In the genomic region with DNA sequence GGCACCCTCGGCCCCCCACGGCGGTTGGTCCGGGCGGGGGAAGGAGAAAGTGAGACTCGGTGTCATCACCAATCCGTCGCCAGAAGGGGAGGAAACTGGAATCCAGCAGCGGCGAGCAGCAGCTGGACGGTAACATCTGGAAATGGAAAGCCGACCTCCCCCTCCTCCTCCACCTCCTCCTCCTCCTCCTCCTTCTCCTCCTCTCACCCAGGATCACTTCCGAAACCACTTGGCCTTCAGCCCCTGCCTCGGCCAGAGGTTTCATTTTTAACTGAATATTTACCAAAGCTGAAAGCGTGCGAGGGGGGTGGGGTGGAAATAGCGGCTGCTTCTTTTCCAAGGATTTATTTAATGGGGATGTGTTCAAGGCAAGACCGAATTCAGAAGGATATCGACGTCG, we compare ENCODE assay signal across 7 cellular contexts.
DNase-seq lines count a peak whose midpoint lies in the region; ATAC-seq and TF ChIP-seq lines count a peak whose summit lies in the region.
"Not testable (repeated sequence)": the region's sequence is repeated elsewhere in the genome, so short reads cannot be mapped to it uniquely, and the experiment has no call there.

No MANE protein-coding gene starts in this region.

- not testable (repeated sequence) for TF ChIP-seq CTCF in GM12865 (IDR thresholded peaks at IDR 0.05; ENCODE audit: insufficient read depth, low read depth, low read length, missing control alignments); Peyer's patch (IDR thresholded peaks at IDR 0.05); choroid plexus epithelial cell (conservative IDR thresholded peaks at IDR 0.05; ENCODE audit: low read depth, low read length); natural killer cell (IDR thresholded peaks at IDR 0.05); smooth muscle cell (IDR thresholded peaks at IDR 0.05; ENCODE audit: borderline replicate concordance, insufficient read depth, poor library complexity, severe bottlenecking)

- H3K27ac ChIP-seq in Peyer's patch (peak overlapping the region; percentile 65 to 78 (median 76)), smooth muscle cell (ENCODE audit: low read depth) (peak overlapping the region; percentile 72)
- not testable (repeated sequence) for H3K27ac ChIP-seq in right cardiac atrium (ENCODE audit: low read length)

- peak overlapping the region; percentile 48 for H3K4me3 ChIP-seq in GM12865 (ENCODE audit: low read depth, low read length)
- H3K4me3 ChIP-seq in Peyer's patch, result peak overlapping the region; percentile 42 to 55 (median 48)
- peak overlapping the region; percentile 44 for H3K4me3 ChIP-seq in choroid plexus epithelial cell (ENCODE audit: low read depth, low read length)
- peak overlapping the region; percentile 38 for H3K4me3 ChIP-seq in right cardiac atrium (ENCODE audit: low read length)
- peak overlapping the region; percentile 61 for H3K4me3 ChIP-seq in smooth muscle cell

- not testable (repeated sequence) for ATAC-seq in right cardiac atrium, natural killer cell

- H3K4me1 Mint-ChIP-seq in activated T-helper 1 cell treated with anti-CD3 and anti-CD28 coated beads, Interleukin-12 subunit alpha, Interleukin-12 subunit beta, Interleukin-2, Interleukin-4 antibody, amounts not matched to agents 30 ng/mL and 10 ng/mL and 1 ng/mL, durations not matched to agents 14 hours and 24 hours and 36 hours (ENCODE audit: low read depth); natural killer cell: not testable (repeated sequence)

- TF ChIP-seq POLR2A in Peyer's patch (IDR thresholded peaks at IDR 0.05), result not testable (repeated sequence)

- not testable (repeated sequence) for H3K27me3 Mint-ChIP-seq in activated T-helper 1 cell treated with anti-CD3 and anti-CD28 coated beads, Interleukin-12 subunit alpha, Interleukin-12 subunit beta, Interleukin-2, Interleukin-4 antibody, amounts not matched to agents 30 ng/mL and 10 ng/mL and 1 ng/mL, durations not matched to agents 14 hours and 24 hours and 36 hours (ENCODE audit: insufficient read depth); natural killer cell (ENCODE audit: low read depth in 2 of 2)

- H3K27ac Mint-ChIP-seq in activated T-helper 1 cell treated with anti-CD3 and anti-CD28 coated beads, Interleukin-12 subunit alpha, Interleukin-12 subunit beta, Interleukin-2, Interleukin-4 antibody, amounts not matched to agents 30 ng/mL and 10 ng/mL and 1 ng/mL, durations not matched to agents 14 hours and 24 hours and 36 hours; natural killer cell: not testable (repeated sequence)

- H3K9ac ChIP-seq in smooth muscle cell (ENCODE audit: low read depth), result peak overlapping the region; percentile 64

- H3K9me3 ChIP-seq in Peyer's patch; right cardiac atrium (ENCODE audit: control insufficient read depth, low read length); smooth muscle cell (replicated peaks; ENCODE audit: low read depth): not testable (repeated sequence)

- not testable (repeated sequence) for H3K36me3 ChIP-seq in Peyer's patch; smooth muscle cell (ENCODE audit: low read depth)

- DNase-seq in GM12865 (ENCODE audit: low read depth); activated T-helper 1 cell treated with anti-CD3 and anti-CD28 coated beads, Interleukin-12 subunit alpha, Interleukin-12 subunit beta, Interleukin-2, Interleukin-4 antibody, amounts not matched to agents 30 ng/mL and 10 ng/mL and 1 ng/mL, durations not matched to agents 14 hours and 24 hours and 36 hours (ENCODE audit: low spot score); choroid plexus epithelial cell (ENCODE audit: low read depth); natural killer cell; smooth muscle cell (lab: John Stamatoyannopoulos, UW; ENCODE audit: unreplicated experiment): not testable (repeated sequence)
- DNase-seq in Peyer's patch, result peak in 2 of 3 donors; percentile 16 to 47
- DNase-seq in right cardiac atrium, result peak in 1 of 3 donors; percentile 64

- H3K4me2 ChIP-seq in smooth muscle cell, result peak overlapping the region; percentile 81

- intact Hi-C loops in activated T-helper 1 cell treated with anti-CD3 and anti-CD28 coated beads, Interleukin-12 subunit alpha, Interleukin-12 subunit beta, Interleukin-2, Interleukin-4 antibody, amounts not matched to agents 30 ng/mL and 10 ng/mL and 1 ng/mL, durations not matched to agents 14 hours and 24 hours and 36 hours (cut with micrococcal nuclease); right cardiac atrium (cut with DNase I); natural killer cell (cut with micrococcal nuclease): not testable (repeated sequence)

- not testable (repeated sequence) for H3K4me1 ChIP-seq in Peyer's patch; right cardiac atrium (ENCODE audit: control insufficient read depth, insufficient read depth, low read length); smooth muscle cell (ENCODE audit: low read depth)

- not testable (repeated sequence) for H3K27me3 ChIP-seq in Peyer's patch; right cardiac atrium (ENCODE audit: control insufficient read depth, insufficient read depth); smooth muscle cell (ENCODE audit: low read depth)

- not testable (repeated sequence) for H3K36me3 Mint-ChIP-seq in activated T-helper 1 cell treated with anti-CD3 and anti-CD28 coated beads, Interleukin-12 subunit alpha, Interleukin-12 subunit beta, Interleukin-2, Interleukin-4 antibody, amounts not matched to agents 30 ng/mL and 10 ng/mL and 1 ng/mL, durations not matched to agents 14 hours and 24 hours and 36 hours (ENCODE audit: low read depth); natural killer cell

- not testable (repeated sequence) for H4K20me1 ChIP-seq in smooth muscle cell (ENCODE audit: low read depth)

- peak overlapping the region; percentile 73 for H3K4me3 Mint-ChIP-seq in activated T-helper 1 cell treated with anti-CD3 and anti-CD28 coated beads, Interleukin-12 subunit alpha, Interleukin-12 subunit beta, Interleukin-2, Interleukin-4 antibody, amounts not matched to agents 30 ng/mL and 10 ng/mL and 1 ng/mL, durations not matched to agents 14 hours and 24 hours and 36 hours
- H3K4me3 Mint-ChIP-seq in natural killer cell, result peak overlapping the region; percentile 55

- H3K9me3 Mint-ChIP-seq in activated T-helper 1 cell treated with anti-CD3 and anti-CD28 coated beads, Interleukin-12 subunit alpha, Interleukin-12 subunit beta, Interleukin-2, Interleukin-4 antibody, amounts not matched to agents 30 ng/mL and 10 ng/mL and 1 ng/mL, durations not matched to agents 14 hours and 24 hours and 36 hours; natural killer cell: not testable (repeated sequence)

- under 1% methylated on average over 11 of the region's 21 CpGs for WGBS in right cardiac atrium
- 0% methylated on average over 18 of the region's 21 CpGs for WGBS in smooth muscle cell (ENCODE audit: low lambda C conversion rate)

- H3K79me2 ChIP-seq in smooth muscle cell (ENCODE audit: low read depth), result not testable (repeated sequence)

- not testable (repeated sequence) for H2AFZ ChIP-seq in smooth muscle cell (ENCODE audit: low read depth)

- H3F3A ChIP-seq in smooth muscle cell (ENCODE audit: low read depth), result not testable (repeated sequence)
